8 cellular contexts compared by ENCODE assay signal in the genomic region with DNA sequence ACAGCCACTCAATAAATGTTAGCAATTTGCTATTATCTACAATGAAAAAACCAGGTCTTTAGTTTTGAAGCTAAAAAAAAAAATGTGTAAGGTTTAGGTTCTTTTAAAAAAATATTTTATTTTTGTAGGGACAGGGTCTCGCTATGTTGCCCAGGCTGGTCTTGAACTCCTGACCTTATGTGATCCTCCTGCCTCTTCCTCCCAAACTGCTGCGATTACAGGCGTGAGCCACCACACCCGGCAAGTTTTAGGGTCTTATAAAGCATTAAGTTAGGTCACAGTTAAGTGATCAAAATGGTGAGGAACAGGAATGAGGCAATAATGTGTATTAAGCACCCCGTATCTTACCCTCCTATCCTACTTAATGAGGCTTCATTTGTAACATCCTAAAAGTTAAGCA. TPM values are rescaled to one million over a fixed set of nuclear protein-coding genes. Genes with fewer than 3 reads are reported as not detected.
A peak's percentile ranks its signal among the peaks of the same experiment; 100 is the strongest.
DNase-seq lines count a peak whose midpoint lies in the region; ATAC-seq and TF ChIP-seq lines count a peak whose summit lies in the region.

No MANE protein-coding gene starts in this region.

- CTCF ChIA-PET in activated CD4-positive, alpha-beta memory T cell treated with anti-CD3 and anti-CD28 coated beads for 36 hours (lab: Charles Lee) = interaction anchor here (1.1 kb wide), 1 partner anchor 8 kb away, joined by 3 read pairs; no protein-coding TSS in a partner anchor
- CTCF ChIA-PET in GM10248 (lab: Yijun Ruan, JAX) = interaction anchor here (1.1 kb wide), 1 partner anchor 29 kb away, joined by 3 read pairs; no protein-coding TSS in a partner anchor

- H3K4me1 ChIP-seq in thymus (ENCODE audit: control insufficient read depth, insufficient read depth, low read length) = no peaks in the 10 kb centered on the region

- no peaks in the 10 kb centered on the region for H3K9me3 ChIP-seq in thymus (ENCODE audit: control insufficient read depth)

- H3K4me1 Mint-ChIP-seq in activated CD4-positive, alpha-beta memory T cell treated with anti-CD3 and anti-CD28 coated beads for 36 hours (ENCODE audit: low read depth) = peaks cover 28% of the 10 kb centered on the region
- peaks cover 39 to 63% of the 10 kb centered on the region in 2 donors for H3K4me1 Mint-ChIP-seq in immature natural killer cell

- H3K27ac ChIP-seq in thymus (ENCODE audit: low read depth) = no peak overlapping the region

- H3K4me3 ChIP-seq in GM12865 (ENCODE audit: low read depth, low read length) = peak overlapping the region; percentile 65
- H3K4me3 ChIP-seq in thymus (ENCODE audit: low read length) = peak overlapping the region; percentile 62

- ATAC-seq in HG02798 (IDR thresholded peaks at IDR 0.05; ENCODE audit: poor library complexity, unreplicated experiment) (peak; percentile 3), HG03097 (IDR thresholded peaks at IDR 0.05; ENCODE audit: low FRiP score, unreplicated experiment) (no peak)

- WGBS in thymus = 62% methylated on average over 5 of the region's 5 CpGs

- peaks cover 19% of the 10 kb centered on the region for H3K9me3 Mint-ChIP-seq in activated CD4-positive, alpha-beta memory T cell treated with anti-CD3 and anti-CD28 coated beads for 36 hours
- H3K9me3 Mint-ChIP-seq in immature natural killer cell = peaks cover 0 to 8% (median 2%) of the 10 kb centered on the region in 6 donors

- H3K36me3 Mint-ChIP-seq in activated CD4-positive, alpha-beta memory T cell treated with anti-CD3 and anti-CD28 coated beads for 36 hours = peaks cover 13% of the 10 kb centered on the region
- H3K36me3 Mint-ChIP-seq in immature natural killer cell = peaks cover 0 to 6% (median 6%) of the 10 kb centered on the region in 3 donors

- H3K4me3 Mint-ChIP-seq in activated CD4-positive, alpha-beta memory T cell treated with anti-CD3 and anti-CD28 coated beads for 36 hours = peak overlapping the region; percentile 98
- H3K4me3 Mint-ChIP-seq in immature natural killer cell = peak overlapping the region; percentile 98 to 100 (median 100)

- DNase-seq in GM12865 (ENCODE audit: low read depth) (no peak), immature natural killer cell (peak in 1 of 3 donors; percentile 3), GM10248 (ENCODE audit: extremely low spot score) (no peak), posterior cingulate gyrus (no peak)
- DNase-seq in activated CD4-positive, alpha-beta memory T cell treated with anti-CD3 and anti-CD28 coated beads for 36 hours = no peak

- H3K36me3 ChIP-seq in thymus (ENCODE audit: control insufficient read depth, insufficient read depth) = no peaks in the 10 kb centered on the region

- POLR2A ChIA-PET in activated CD4-positive, alpha-beta memory T cell treated with anti-CD3 and anti-CD28 coated beads for 36 hours (lab: Charles Lee) = no interaction called here
- POLR2A ChIA-PET in GM10248 (lab: Yijun Ruan, JAX) = interaction anchor here (0.6 kb wide), 1 partner anchor 16 kb away, joined by 3 read pairs; no protein-coding TSS in a partner anchor

- intact Hi-C loops in activated CD4-positive, alpha-beta memory T cell treated with anti-CD3 and anti-CD28 coated beads for 36 hours (cut with micrococcal nuclease) = loop anchor here (2.0 to 10.0 kb wide), 4 partner anchors 14 to 408 kb away; partner anchors contain the start of genes SDHAF3 and SLC25A13
- intact Hi-C loops in posterior cingulate gyrus (cut with DNase I) = no loop called here

- H3K27ac Mint-ChIP-seq in activated CD4-positive, alpha-beta memory T cell treated with anti-CD3 and anti-CD28 coated beads for 36 hours = peak overlapping the region; percentile 96
- peak overlapping the region; percentile 94 to 100 (median 97) for H3K27ac Mint-ChIP-seq in immature natural killer cell

- no peak for TF ChIP-seq CTCF in GM12865 (IDR thresholded peaks at IDR 0.05; ENCODE audit: insufficient read depth, low read depth, low read length, missing control alignments)
- TF ChIP-seq CTCF in GM10248 (IDR thresholded peaks at IDR 0.05; ENCODE audit: control extremely low read depth, extremely low read depth, low read depth, missing control alignments) = no peak

- no peaks in the 10 kb centered on the region for H3K27me3 Mint-ChIP-seq in activated CD4-positive, alpha-beta memory T cell treated with anti-CD3 and anti-CD28 coated beads for 36 hours
- H3K27me3 Mint-ChIP-seq in immature natural killer cell (ENCODE audit: low read depth in 3 of 3) = peaks cover 0 to 5% (median 2%) of the 10 kb centered on the region in 3 donors

- H3K27me3 ChIP-seq in thymus (ENCODE audit: control insufficient read depth, insufficient read depth) = no peaks in the 10 kb centered on the region

RNA-seq across cellular contexts. Expression of gene SEM1, which starts 0.8 kb away (rescaled TPM):
- 10 to 100 TPM; 41.6 to 42.4 TPM for total RNA-seq in activated CD4-positive, alpha-beta memory T cell treated with anti-CD3 and anti-CD28 coated beads for 36 hours
- polyA plus RNA-seq in immature natural killer cell (100 to 1,000 TPM in 2 of 3 donors, 10 to 100 TPM in 1; 94.3 to 134 (median 132) TPM), thymus (116 TPM)
